In the genomic region with DNA sequence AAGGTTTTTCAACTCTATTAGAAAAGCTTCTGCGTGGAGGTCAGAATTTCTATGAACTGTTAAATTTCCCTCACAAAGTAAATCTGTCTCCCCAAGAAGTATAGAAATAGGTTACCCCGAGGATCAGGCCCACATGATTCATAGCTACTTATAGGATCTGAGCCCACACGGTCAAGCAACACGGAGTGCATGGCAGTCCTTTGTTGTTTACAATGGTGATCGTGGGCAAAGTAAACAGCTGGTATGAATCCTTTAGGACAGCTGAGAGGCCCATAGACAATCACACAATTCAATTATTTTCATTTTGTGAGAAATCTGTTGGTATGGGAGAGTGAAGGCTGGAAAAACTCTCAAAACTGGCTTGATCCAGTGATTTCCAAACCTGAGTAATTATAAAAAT, we compare ENCODE assay signal across 25 cellular contexts.
"Had no signal": no experiment of that assay in that cellular context is flagged by ENCODE, and none has a peak within 500 bp of the region (broad histone marks: within the 10 kb centered on the region; RNA-seq: fewer than 3 reads in every experiment).

No MANE protein-coding gene starts in this region.

- DNase-seq: hypothalamus; immature natural killer cell; left ventricle myocardium inferior; mesendoderm; naive thymus-derived CD8-positive, alpha-beta T cell; nucleus accumbens; pancreas; posterior cingulate gyrus; retina; right cardiac atrium; small intestine; stimulated activated CD4-positive, alpha-beta T cell treated with anti-CD3 and anti-CD28 coated beads, Interleukin-1b, Interleukin-23, amount 100 ng/mL, for 48 hours; stimulated activated CD4-positive, alpha-beta T cell treated with anti-CD3 and anti-CD28 coated beads, Interleukin-2, amount 100 ng/mL, for 48 hours; stimulated activated CD4-positive, alpha-beta T cell treated with anti-CD3 and anti-CD28 coated beads, Interleukin-4, amount 100 ng/mL, for 4 hours; stimulated activated CD8-positive, alpha-beta memory T cell treated with anti-CD3 and anti-CD28 coated beads, Interleukin-4, amount 100 ng/mL, for 48 hours; stimulated activated naive CD4-positive, alpha-beta T cell treated with Interleukin-2 at 50 U/mL for 16 hours; stimulated activated naive CD8-positive, alpha-beta T cell treated with anti-CD3 and anti-CD28 coated beads, Interleukin-15, amount 100 ng/mL, for 72 hours; substantia nigra; uterus had no signal

- H3K27me3 ChIP-seq: pancreas, tibial nerve, uterus had no signal

- H3K4me3 ChIP-seq: left ventricle myocardium inferior, lung, pancreas, prostate gland, tibial nerve, uterus had no signal

- H3K9me3 ChIP-seq: left ventricle myocardium inferior, pancreas, prostate gland, uterus had no signal

- ATAC-seq: naive thymus-derived CD8-positive, alpha-beta T cell; pancreas; right cardiac atrium; sciatic nerve; stimulated activated memory B cell treated with anti-CD40 and anti-IgM and Interleukin-4, amounts not matched to agents 10 μg/mL and 1 μg/mL and 100 μg/mL, for 72 hours; stimulated activated naive CD8-positive, alpha-beta T cell treated with anti-CD3 and anti-CD28 coated beads, Interleukin-15, amount 100 ng/mL, for 72 hours had no signal

- H3K36me3 ChIP-seq: left ventricle myocardium inferior, pancreas, prostate gland, tibial nerve, uterus had no signal

- H3K4me1 ChIP-seq: left ventricle myocardium inferior, pancreas, prostate gland, uterus had no signal

- H3K27ac ChIP-seq: left ventricle myocardium inferior, pancreas, prostate gland, tibial nerve, uterus had no signal

- FAIRE-seq: islet of Langerhans, pancreas, small intestine had no signal
